In the genomic region with DNA sequence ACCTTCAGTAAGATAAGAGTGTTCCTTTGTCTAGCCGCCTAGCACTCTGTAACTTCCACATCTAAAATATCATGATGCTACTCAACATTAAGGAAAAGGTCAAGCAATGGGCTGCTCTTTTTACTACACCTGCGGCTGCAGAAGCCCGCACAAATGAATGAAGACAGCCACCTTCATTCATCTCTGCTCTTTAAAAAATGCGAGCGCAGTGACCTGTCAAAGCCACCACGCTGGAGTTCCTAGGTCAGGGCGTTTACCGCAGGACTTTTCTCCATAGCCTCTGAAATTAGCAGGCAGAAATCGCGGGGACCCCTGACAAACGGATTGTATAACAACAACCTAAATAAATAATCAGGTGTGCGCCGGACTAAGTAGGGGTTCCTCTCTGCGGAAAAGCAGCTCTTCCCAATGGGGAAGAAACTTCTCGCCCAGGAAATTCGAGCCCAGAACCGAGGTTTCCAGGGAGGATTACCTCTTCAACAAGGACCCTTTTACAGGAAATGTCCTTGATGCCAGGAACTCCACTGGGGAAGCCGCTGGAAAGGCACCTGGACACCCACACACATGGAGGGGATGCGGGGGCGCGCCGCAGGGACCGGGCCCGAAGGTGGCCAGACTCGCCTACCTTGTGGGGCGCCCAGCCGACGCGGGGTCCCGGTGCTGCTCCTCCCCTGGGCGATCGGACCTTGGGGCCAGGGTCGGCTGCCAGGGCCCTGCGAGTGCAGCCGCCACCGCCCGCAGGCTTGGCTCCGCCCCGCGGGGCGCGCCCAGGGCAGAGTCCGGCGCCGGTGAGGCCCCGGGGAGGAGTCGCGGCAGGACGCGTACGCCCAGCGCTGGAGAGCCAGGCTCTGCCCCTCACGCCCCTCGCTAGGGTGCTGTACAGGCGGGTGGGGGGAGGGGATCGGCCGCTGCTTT, we compare ENCODE assay signal across 9 cellular contexts. TPM values are rescaled to one million over a fixed set of nuclear protein-coding genes. Genes with fewer than 3 reads are reported as not detected.
DNase-seq lines count a peak whose midpoint lies in the region; ATAC-seq and TF ChIP-seq lines count a peak whose summit lies in the region.
"Had no signal": no experiment of that assay in that cellular context is flagged by ENCODE, and none has a peak within 500 bp of the region (broad histone marks: within the 10 kb centered on the region; RNA-seq: fewer than 3 reads in every experiment).

Gene CCDC68, minus strand, starts transcription at position 751 of the 915 bp plus-strand sequence. CDS start 16,670 bp downstream, outside the sequence.

- H3K4me3 ChIP-seq in HFF-Myc (replicated peaks; ENCODE audit: low read depth, low read length) (peak within 1 kb of the TSS; percentile 31), body of pancreas (peak within 1 kb of the TSS; percentile 20 to 40)
- H3K4me3 ChIP-seq in effector memory CD4-positive, alpha-beta T cell (ENCODE audit: insufficient read depth, low read depth, low read length, poor library complexity, severe bottlenecking), result no peak within 1 kb of the TSS
- no peak within 1 kb of the TSS for H3K4me3 ChIP-seq in CD8-positive, alpha-beta T cell (ENCODE audit: low read depth, low read length)

- H3K36me3 ChIP-seq in body of pancreas (replicated peaks in 1 of 2; ENCODE audit: insufficient read depth in 1 of 2, low read depth in 2 of 2), result no peaks in the 10 kb centered on the region
- H3K36me3 ChIP-seq in effector memory CD4-positive, alpha-beta T cell (ENCODE audit: control insufficient read depth, insufficient read depth, low read length), result no peaks in the 10 kb centered on the region
- H3K36me3 ChIP-seq in CD8-positive, alpha-beta T cell (ENCODE audit: insufficient read depth, low read length), result no peaks in the 10 kb centered on the region

- TF ChIP-seq CTCF in HFF-Myc (IDR thresholded peaks at IDR 0.05; ENCODE audit: low read depth, low read length, missing control alignments) (no peak), body of pancreas (IDR thresholded peaks at IDR 0.05) (no peak)
- no peak for TF ChIP-seq CTCF in CD8-positive, alpha-beta T cell (IDR thresholded peaks at IDR 0.05)

- ATAC-seq in body of pancreas, result peak; percentile 98
- ATAC-seq in stimulated activated memory B cell treated with anti-CD40 and anti-IgM and Interleukin-4, amounts not matched to agents 10 μg/mL and 1 μg/mL and 100 μg/mL, for 72 hours, result peak; percentile 64
- ATAC-seq in CD8-positive, alpha-beta T cell, result no peak

- peaks cover 19% of the 10 kb centered on the region for H3K27me3 Mint-ChIP-seq in stimulated activated memory B cell treated with anti-CD40 and anti-IgM and Interleukin-4, amounts not matched to agents 10 μg/mL and 1 μg/mL and 100 μg/mL, for 72 hours
- peaks cover 33% of the 10 kb centered on the region for H3K27me3 Mint-ChIP-seq in CD8-positive, alpha-beta T cell (ENCODE audit: low read depth)

- H3K36me3 Mint-ChIP-seq in stimulated activated memory B cell treated with anti-CD40 and anti-IgM and Interleukin-4, amounts not matched to agents 10 μg/mL and 1 μg/mL and 100 μg/mL, for 72 hours, result no peaks in the 10 kb centered on the region
- no peaks in the 10 kb centered on the region for H3K36me3 Mint-ChIP-seq in CD8-positive, alpha-beta T cell

- POLR2A ChIA-PET in CD8-positive, alpha-beta T cell (lab: Charles Lee), result no interaction called here

- intact Hi-C loops in body of pancreas (cut with DNase I), result loop anchor here (10.0 kb wide), 1 partner anchor 284 kb away; no protein-coding TSS in a partner anchor
- intact Hi-C loops in CD8-positive, alpha-beta T cell (cut with DNase I, micrococcal nuclease), result no loop called here

- H3K4me1 ChIP-seq in body of pancreas, result peaks cover 22% of the 10 kb centered on the region
- H3K4me1 ChIP-seq in effector memory CD4-positive, alpha-beta T cell (ENCODE audit: control insufficient read depth, insufficient read depth, low read length, poor library complexity, severe bottlenecking), result peaks cover 5% of the 10 kb centered on the region
- H3K4me1 ChIP-seq in CD8-positive, alpha-beta T cell (ENCODE audit: insufficient read depth, low read length), result no peaks in the 10 kb centered on the region

- no peaks in the 10 kb centered on the region for H3K9me3 ChIP-seq in body of pancreas
- no peaks in the 10 kb centered on the region for H3K9me3 ChIP-seq in effector memory CD4-positive, alpha-beta T cell (ENCODE audit: control insufficient read depth, low read length)
- no peaks in the 10 kb centered on the region for H3K9me3 ChIP-seq in CD8-positive, alpha-beta T cell (ENCODE audit: low read length)

- no peak within 1 kb of the TSS for H3K27ac Mint-ChIP-seq in stimulated activated memory B cell treated with anti-CD40 and anti-IgM and Interleukin-4, amounts not matched to agents 10 μg/mL and 1 μg/mL and 100 μg/mL, for 72 hours
- H3K27ac Mint-ChIP-seq in CD8-positive, alpha-beta T cell, result no peak within 1 kb of the TSS

- H3K4me1 Mint-ChIP-seq in stimulated activated memory B cell treated with anti-CD40 and anti-IgM and Interleukin-4, amounts not matched to agents 10 μg/mL and 1 μg/mL and 100 μg/mL, for 72 hours, result peaks cover 22% of the 10 kb centered on the region
- H3K4me1 Mint-ChIP-seq in CD8-positive, alpha-beta T cell (ENCODE audit: low read depth), result peaks cover 4% of the 10 kb centered on the region

- TF ChIP-seq POLR2A in body of pancreas (IDR thresholded peaks at IDR 0.05), result peak in 2 of 3 donors; percentile 35 to 47

- H3K27ac ChIP-seq in body of pancreas, result peak within 1 kb of the TSS; percentile 52 to 74 (median 68)
- no peak within 1 kb of the TSS for H3K27ac ChIP-seq in effector memory CD4-positive, alpha-beta T cell (ENCODE audit: insufficient read depth, low read length, poor library complexity, severe bottlenecking)
- no peak within 1 kb of the TSS for H3K27ac ChIP-seq in CD8-positive, alpha-beta T cell (ENCODE audit: low read depth, low read length)

- 3 to 6% methylated on average over 34 to 52 of the region's 57 CpGs for WGBS in body of pancreas, 2 donors

- H3K27me3 ChIP-seq in body of pancreas, result no peaks in the 10 kb centered on the region
- peaks cover 11% of the 10 kb centered on the region for H3K27me3 ChIP-seq in effector memory CD4-positive, alpha-beta T cell (replicated peaks; ENCODE audit: control insufficient read depth, insufficient read depth, low read length, poor library complexity, severe bottlenecking)
- peaks cover 4% of the 10 kb centered on the region for H3K27me3 ChIP-seq in CD8-positive, alpha-beta T cell (ENCODE audit: insufficient read depth, low read length)

- CTCF ChIA-PET in CD8-positive, alpha-beta T cell (lab: Charles Lee), result interaction anchor here (1.0 kb wide), 1 partner anchor 9 kb away, joined by 4 read pairs; no protein-coding TSS in a partner anchor

- DNase-seq in HFF-Myc (ENCODE audit: extremely low read depth, low read depth) (no peak), body of pancreas (peak; percentile 75 to 86 (median 78)), iPS-NIHi11 (ENCODE audit: low spot score) (peak; percentile 73), NAMALWA (ENCODE audit: low spot score) (no peak), DMS79 treated with DMSO at 0.1 percent for 48 hours (lab: John Stamatoyannopoulos, UW) (no peak)
- DNase-seq in effector memory CD4-positive, alpha-beta T cell, result no peak
- no peak for DNase-seq in CD8-positive, alpha-beta T cell

- H3K4me3 Mint-ChIP-seq in stimulated activated memory B cell treated with anti-CD40 and anti-IgM and Interleukin-4, amounts not matched to agents 10 μg/mL and 1 μg/mL and 100 μg/mL, for 72 hours, result peak within 1 kb of the TSS; percentile 68
- no peak within 1 kb of the TSS for H3K4me3 Mint-ChIP-seq in CD8-positive, alpha-beta T cell

- no peaks in the 10 kb centered on the region for H3K9me3 Mint-ChIP-seq in stimulated activated memory B cell treated with anti-CD40 and anti-IgM and Interleukin-4, amounts not matched to agents 10 μg/mL and 1 μg/mL and 100 μg/mL, for 72 hours
- no peaks in the 10 kb centered on the region for H3K9me3 Mint-ChIP-seq in CD8-positive, alpha-beta T cell

RNA-seq across cellular contexts. Expression of gene CCDC68, which starts in this region (rescaled TPM):
- 10 to 100 TPM in 1 of 2 donors, 1 to 10 TPM in 1; 5.3 to 13.0 TPM for total RNA-seq in body of pancreas
- not detected for total RNA-seq in CD8-positive, alpha-beta T cell
- total RNA-seq: T-helper 1 cell treated with Interleukin-12 subunit alpha and Interleukin-12 subunit beta and Interleukin-4 antibody, amounts not matched to agents 30 ng/mL and 1 ng/mL, for 36 hours had no signal

Comparison
In these comparisons a context has a peak if more than half of its experiments do, and no peak if none do; other contexts are left out.
1. RNA of gene CCDC68 (total RNA-seq): 5.3 to 13.0 TPM in body of pancreas; not detected in CD8-positive, alpha-beta T cell; every median in the first group is over 4 times any median in the second.
2. DNase-seq: peak in body of pancreas (4 of 4) and iPS-NIHi11 (single experiment); none in HFF-Myc (single experiment), effector memory CD4-positive, alpha-beta T cell (0 of 3), NAMALWA (single experiment), CD8-positive, alpha-beta T cell (0 of 7) and DMS79 treated with DMSO at 0.1 percent for 48 hours (single experiment).
3. H3K4me3 ChIP-seq: peak in HFF-Myc (single experiment) and body of pancreas (2 of 2); none in effector memory CD4-positive, alpha-beta T cell (single experiment) and CD8-positive, alpha-beta T cell (single experiment).
4. H3K27ac ChIP-seq: peak in body of pancreas (4 of 4); none in effector memory CD4-positive, alpha-beta T cell (single experiment) and CD8-positive, alpha-beta T cell (single experiment).